Comparison of ENCODE assay signal across 8 cellular contexts in genomic region chr6:133931221-133931620, GRCh38. TPM values are rescaled to one million over a fixed set of nuclear protein-coding genes. Genes with fewer than 3 reads are reported as not detected.
DNase-seq lines count a peak whose midpoint lies in the region; ATAC-seq, FAIRE-seq and TF ChIP-seq lines count a peak whose summit lies in the region.
"Not testable (repeated sequence)": the region's sequence is repeated elsewhere in the genome, so short reads cannot be mapped to it uniquely, and the experiment has no call there.
"Had no signal": no experiment of that assay in that cellular context is flagged by ENCODE, and none has a peak within 500 bp of the region (broad histone marks: within the 10 kb centered on the region; RNA-seq: fewer than 3 reads in every experiment).

No MANE protein-coding gene starts in this region.

- H3K4me2 ChIP-seq in HCT116 (ENCODE audit: low read length); SK-N-SH; GM12878 (ENCODE audit: control insufficient read depth, insufficient read depth): not testable (repeated sequence)

- WGBS in SK-N-SH (ENCODE audit: low lambda C conversion rate), result 15% methylated on average over 2 of the region's 6 CpGs
- whole genome bisulfite sequencing in GM12878 (ENCODE audit: insufficient coverage, insufficient replicate concordance, low lambda C conversion rate, missing lambda C conversion rate), result 31% methylated on average over 6 of the region's 6 CpGs

- H3K36me3 ChIP-seq in HCT116 (ENCODE audit: control insufficient read depth in 1 of 2, insufficient read depth in 2 of 2, low read length in 2 of 2); SK-N-SH (replicated peaks in 1 of 2; ENCODE audit: control insufficient read depth in 1 of 2, insufficient read depth in 2 of 2, low read length in 1 of 2); GM12878 (ENCODE audit: control insufficient read depth in 2 of 2, insufficient read depth in 2 of 2, low read length in 1 of 2): not testable (repeated sequence)

- TF ChIP-seq POLR2A in HCT116 (IDR thresholded peaks at IDR 0.05; ENCODE audit: borderline replicate concordance, extremely low read depth, insufficient read depth, insufficient read length); GM12878 (IDR thresholded peaks at IDR 0.05; ENCODE audit: low read depth, low read length): not testable (repeated sequence)

- not testable (repeated sequence) for H3K27me3 ChIP-seq in HCT116 (ENCODE audit: insufficient read depth, low read length); GM12878 (replicated peaks in 1 of 2; ENCODE audit: control insufficient read depth in 2 of 2, insufficient read depth in 2 of 2, low read length in 1 of 2)
- peaks cover 13% of the 10 kb centered on the region; the same call in 1 of the 2 replicates for H3K27me3 ChIP-seq in SK-N-SH (ENCODE audit: insufficient read depth)

- H3K9ac ChIP-seq in HCT116 (ENCODE audit: low read length); SK-N-SH; GM12878 (ENCODE audit: control insufficient read depth, insufficient read depth, low read length): not testable (repeated sequence)

- H4K20me1 ChIP-seq in HCT116 (ENCODE audit: insufficient read depth); SK-N-SH (ENCODE audit: insufficient read depth); GM12878 (ENCODE audit: control insufficient read depth, insufficient read depth): not testable (repeated sequence)

- POLR2A ChIA-PET in HCT116 (lab: Charles Lee); SK-N-SH (lab: Yijun Ruan, JAX); GM12878 (lab: Charles Lee): not testable (repeated sequence)

- intact Hi-C loops in HCT116 (cut with micrococcal nuclease); GM12878 (cut with micrococcal nuclease; ENCODE audit: unreplicated experiment): not testable (repeated sequence)

- not testable (repeated sequence) for H3K4me3 ChIP-seq in HCT116 (replicated peaks in 1 of 2; ENCODE audit: low read depth in 1 of 2, low read length in 2 of 2); SK-N-SH (ENCODE audit: low read depth in 2 of 2, low read length in 1 of 2); GM12878; fibroblast of villous mesenchyme (ENCODE audit: low read depth, low read length)

- not testable (repeated sequence) for H3K79me2 ChIP-seq in HCT116 (ENCODE audit: insufficient read depth, low read length); SK-N-SH (ENCODE audit: insufficient read depth); GM12878 (ENCODE audit: control insufficient read depth, insufficient read depth, low read length)

- BruUV-seq in HCT116 (replicated peaks; lab: Mats Ljungman, UMichigan); GM12878 (replicated peaks; lab: Mats Ljungman, UMichigan): not testable (repeated sequence)

- H3K27ac ChIP-seq in HCT116 (ENCODE audit: low read depth, low read length); SK-N-SH (ENCODE audit: low read depth in 2 of 2, low read length in 1 of 2); GM12878 (ENCODE audit: control insufficient read depth, insufficient read depth): not testable (repeated sequence)

- SMC1A ChIA-PET in GM12878 (lab: Charles Lee; ENCODE audit: uncharacterized antibody, unreplicated experiment), result interaction anchor here (1.9 kb wide), 1 partner anchor 13 kb away, joined by 3 read pairs; no protein-coding TSS in a partner anchor

- TF ChIP-seq EP300 in SK-N-SH (IDR thresholded peaks at IDR 0.05; ENCODE audit: borderline replicate concordance in 1 of 2, low read depth in 1 of 2, low read length in 1 of 2); GM12878 (IDR thresholded peaks at IDR 0.05; ENCODE audit: borderline replicate concordance in 1 of 2, control insufficient read depth in 1 of 2, low read depth in 2 of 2, low read length in 2 of 2): not testable (repeated sequence)

- not testable (repeated sequence) for H3K9me3 ChIP-seq in HCT116 (ENCODE audit: control insufficient read depth in 1 of 2, insufficient read depth in 1 of 2, low read depth in 1 of 2, low read length in 2 of 2); SK-N-SH; GM12878 (replicated peaks; ENCODE audit: control insufficient read depth, insufficient read depth, low read length)

- not testable (repeated sequence) for H3K9me2 ChIP-seq in HCT116 (ENCODE audit: insufficient read depth); SK-N-SH

- RAD21 ChIA-PET in HCT116 (lab: Charles Lee; ENCODE audit: low non-redundant PET in 1 of 2, low total read pairs in 2 of 2, uncharacterized antibody in 2 of 2, unreplicated experiment in 2 of 2); GM12878 (lab: Charles Lee; ENCODE audit: unreplicated experiment): not testable (repeated sequence)

- in situ Hi-C loops in GM12878 (cut with MboI), result not testable (repeated sequence)

- not testable (repeated sequence) for H2AFZ ChIP-seq in HCT116 (ENCODE audit: low read depth, low read length, poor library complexity, severe bottlenecking); SK-N-SH (ENCODE audit: low read depth); GM12878 (ENCODE audit: control insufficient read depth, low read depth, low read length)

- not testable (repeated sequence) for DNase-seq in D721Med (ENCODE audit: insufficient read length, low spot score); HCT116 (ENCODE audit: low read depth, low spot score); SK-N-SH; GM12878 (ENCODE audit: low read depth, low spot score); fibroblast of villous mesenchyme (ENCODE audit: low read depth)
- peak; percentile 32 for DNase-seq in NCI-H69 (lab: John Stamatoyannopoulos, UW)

- FAIRE-seq in D721Med (lab: Jason Lieb, UNC); GM12878 (lab: Jason Lieb, UNC): not testable (repeated sequence)

- not testable (repeated sequence) for ATAC-seq in HCT116, GM12878

- peak; percentile 17; the same call in 1 of the 2 replicates for TF ChIP-seq RAD21 in HCT116 (IDR thresholded peaks at IDR 0.05; ENCODE audit: low read depth)
- TF ChIP-seq RAD21 in SK-N-SH (IDR thresholded peaks at IDR 0.05; ENCODE audit: low read length), result peak; percentile 33
- 0 out of 2 replicates have a peak, but pooled peaks have one; percentile 13 for TF ChIP-seq RAD21 in GM12878 (IDR thresholded peaks at IDR 0.05; ENCODE audit: insufficient read depth, low read depth, low read length)

- CTCF ChIA-PET in HCT116 (lab: Charles Lee), result interaction anchor here (3.5 kb wide), 1 partner anchor 166 kb away, joined by 18 read pairs; no protein-coding TSS in a partner anchor
- CTCF ChIA-PET in SK-N-SH (lab: Yijun Ruan, JAX), result interaction anchor here (1.1 to 19.3 kb wide), 6 partner anchors 8 to 192 kb away, joined by 3 to 484 read pairs (median 23); no protein-coding TSS in a partner anchor
- CTCF ChIA-PET in GM12878 (lab: Yijun Ruan, JAX), result interaction anchor here (1.2 to 1.6 kb wide), 4 partner anchors 132 to 166 kb away, joined by 3 to 4 read pairs (median 4); no protein-coding TSS in a partner anchor

- H3K4me1 ChIP-seq in HCT116 (ENCODE audit: control insufficient read depth in 1 of 2, insufficient read depth in 2 of 2, low read length in 2 of 2); SK-N-SH (ENCODE audit: control insufficient read depth in 1 of 2, insufficient read depth in 2 of 2, low read depth in 1 of 2, low read length in 1 of 2); GM12878 (ENCODE audit: control insufficient read depth, insufficient read depth, low read length): not testable (repeated sequence)

- TF ChIP-seq CTCF in D721Med (IDR thresholded peaks at IDR 0.05; ENCODE audit: insufficient read depth, missing control alignments), result peak; percentile 13
- 0 out of 6 replicates have a peak, but pooled peaks of 1 of the 3 experiments have one; percentile 6 for TF ChIP-seq CTCF in HCT116 (IDR thresholded peaks at IDR 0.05 in 2 of 3, conservative IDR thresholded peaks at IDR 0.05 in 1 of 3; ENCODE audit: borderline replicate concordance in 1 of 3, insufficient read depth in 1 of 3, low read depth in 2 of 3, low read length in 2 of 3)
- not testable (repeated sequence) for TF ChIP-seq CTCF in SK-N-SH (IDR thresholded peaks at IDR 0.05)
- TF ChIP-seq CTCF in GM12878 (IDR thresholded peaks at IDR 0.05 in 2 of 3, conservative IDR thresholded peaks at IDR 0.05 in 1 of 3; ENCODE audit: control insufficient read depth in 2 of 3, extremely low read depth in 1 of 3, insufficient read depth in 1 of 3, low read depth in 3 of 3, low read length in 3 of 3), result peak in 1 of 3 experiments; percentile 3; a peak in 1 of 6 replicates
- TF ChIP-seq CTCF in fibroblast of villous mesenchyme (IDR thresholded peaks at IDR 0.05; ENCODE audit: insufficient read depth, low read depth, low read length), result peak; percentile 6

- not testable (repeated sequence) for H3F3A ChIP-seq in SK-N-SH (replicated peaks; ENCODE audit: insufficient read depth)

RNA-seq across cellular contexts. Expression of gene TBPL1, which starts 21.8 kb away (rescaled TPM):
- 34.9 TPM for total RNA-seq in HCT116 (2021; ENCODE audit: unreplicated experiment)
- 15.8 and 21.9 TPM in 2 replicates for polyA plus RNA-seq in HCT116 (2012)
- 16.3 and 22.4 TPM in 2 replicates for polyA plus RNA-seq in SK-N-SH (2012; rRNA removed)
- 26.6 and 37.5 TPM in 2 replicates for polyA plus RNA-seq in SK-N-SH (2012; cell fraction: cytosol; rRNA removed)
- 7.1 and 15.6 TPM in 2 replicates for polyA plus RNA-seq in SK-N-SH (2012; cell fraction: nucleus; rRNA removed)
- 9.5 and 9.9 TPM in 2 replicates for total RNA-seq in GM12878 (2013; cell fraction: nucleolus; rRNA removed)
- 34.7 and 49.0 TPM in 2 replicates for total RNA-seq in GM12878 (2014; rRNA removed)
- total RNA-seq in GM12878 (2014; rRNA removed; fragmentation: Illumina TruSeq; extraction: Trizol), result 37.6 and 37.7 TPM in 2 replicates
- total RNA-seq in GM12878 (2021), result 37.2 and 38.7 TPM in 2 replicates
- polyA plus RNA-seq in GM12878 (2011; ENCODE audit: low read depth), result 23.4 TPM
- 48.2 and 71.8 TPM in 2 replicates for polyA plus RNA-seq in GM12878 (2011; rRNA removed)
- 18.2 and 22.6 TPM in 2 replicates for polyA plus RNA-seq in GM12878 (2011; cell fraction: cytosol; rRNA removed)
- 14.8 and 22.4 TPM in 2 replicates for polyA plus RNA-seq in GM12878 (2011; cell fraction: nucleus; rRNA removed)
- polyA plus RNA-seq in GM12878 (2012), result 33.4 and 40.3 TPM in 2 replicates
- polyA plus RNA-seq in GM12878 (2014; fragmentation: Illumina TruSeq; extraction: Trizol), result 34.6 and 38.9 TPM in 2 replicates
- 10 to 100 TPM; 34.9 to 52.5 TPM for polyA plus RNA-seq in GM12878 (2014; fragmentation: Nextera tagmentation; extraction: Ambion mirVana)
- 62.1 and 64.1 TPM in 2 replicates for polyA plus RNA-seq in GM12878 (2014; rRNA removed)
- polyA plus RNA-seq in GM12878 (2016; fragmentation: Nextera tagmentation; extraction: Ambion mirVana), result 10 to 100 TPM; 60.7 to 71.2 TPM
- 15.2 and 19.1 TPM in 2 replicates for polyA minus RNA-seq in GM12878 (2011; rRNA and poly(A)+ RNA removed)
- 13.2 and 23.0 TPM in 2 replicates for polyA minus RNA-seq in GM12878 (2011; cell fraction: cytosol; rRNA and poly(A)+ RNA removed)
- polyA minus RNA-seq in GM12878 (2011; cell fraction: nucleus; rRNA and poly(A)+ RNA removed), result 7.2 and 7.7 TPM in 2 replicates
- 6.4 and 18.6 TPM in 2 replicates for total RNA-seq in fibroblast of villous mesenchyme

RNA-seq across cellular contexts. Expression of gene TCF21, which starts 42.3 kb away (rescaled TPM):
- total RNA-seq in HCT116 (2021; ENCODE audit: unreplicated experiment), result 0.20 TPM
- polyA plus RNA-seq in HCT116 (2012), result 0.01 and 0.04 TPM in 2 replicates
- not detected in 2 replicates for polyA plus RNA-seq in SK-N-SH (2012; rRNA removed)
- not detected in 2 replicates for polyA plus RNA-seq in SK-N-SH (2012; cell fraction: cytosol; rRNA removed)
- polyA plus RNA-seq in SK-N-SH (2012; cell fraction: nucleus; rRNA removed), result not detected in 2 replicates
- total RNA-seq in GM12878 (2013; cell fraction: nucleolus; rRNA removed), result not detected in 2 replicates
- not detected in 2 replicates for total RNA-seq in GM12878 (2014; rRNA removed)
- not detected in 2 replicates for total RNA-seq in GM12878 (2014; rRNA removed; fragmentation: Illumina TruSeq; extraction: Trizol)
- 0.08 TPM in 1 of 2 replicates, not detected in the other for total RNA-seq in GM12878 (2021)
- polyA plus RNA-seq in GM12878 (2011; ENCODE audit: low read depth), result not detected
- not detected in 2 replicates for polyA plus RNA-seq in GM12878 (2011; rRNA removed)
- not detected in 2 replicates for polyA plus RNA-seq in GM12878 (2011; cell fraction: cytosol; rRNA removed)
- polyA plus RNA-seq in GM12878 (2011; cell fraction: nucleus; rRNA removed), result not detected in 2 replicates
- polyA plus RNA-seq in GM12878 (2012), result not detected in 2 replicates
- not detected in 2 replicates for polyA plus RNA-seq in GM12878 (2014; fragmentation: Illumina TruSeq; extraction: Trizol)
- not detected for polyA plus RNA-seq in GM12878 (2014; fragmentation: Nextera tagmentation; extraction: Ambion mirVana)
- not detected in 2 replicates for polyA plus RNA-seq in GM12878 (2014; rRNA removed)
- polyA plus RNA-seq in GM12878 (2016; fragmentation: Nextera tagmentation; extraction: Ambion mirVana), result not detected
- not detected in 2 replicates for polyA minus RNA-seq in GM12878 (2011; rRNA and poly(A)+ RNA removed)
- not detected in 2 replicates for polyA minus RNA-seq in GM12878 (2011; cell fraction: cytosol; rRNA and poly(A)+ RNA removed)
- not detected in 2 replicates for polyA minus RNA-seq in GM12878 (2011; cell fraction: nucleus; rRNA and poly(A)+ RNA removed)
- under 0.01 and 1.3 TPM in 2 replicates for total RNA-seq in fibroblast of villous mesenchyme
- total RNA-seq: Calu3; CD4-positive, alpha-beta memory T cell had no signal
- polyA plus RNA-seq: CD4-positive, alpha-beta memory T cell had no signal
